8 cellular contexts compared by ENCODE assay signal in genomic region chr1:109655624-109656519, GRCh38. TPM values are rescaled to one million over a fixed set of nuclear protein-coding genes. Genes with fewer than 3 reads are reported as not detected.
A peak's percentile ranks its signal among the peaks of the same experiment; 100 is the strongest.
DNase-seq lines count a peak whose midpoint lies in the region; ATAC-seq and TF ChIP-seq lines count a peak whose summit lies in the region.

Gene GSTM4, plus strand, starts transcription at chr1:109656099. Its CDS starts 291 bp downstream, at chr1:109656390.

- CTCF ChIA-PET in SK-N-SH (lab: Yijun Ruan, JAX) = interaction anchor here (0.7 to 4.0 kb wide), 16 partner anchors 10 to 507 kb away, joined by 3 to 29 read pairs (median 5); partner anchors contain the start of gene AHCYL1

- H4K20me1 ChIP-seq in DOHH2 (ENCODE audit: control insufficient read depth, insufficient read depth, low read depth, low read length) (no peaks in the 10 kb centered on the region), SK-N-SH (ENCODE audit: insufficient read depth) (no peaks in the 10 kb centered on the region)

- WGBS in SK-N-SH (ENCODE audit: low lambda C conversion rate) = 0% methylated on average over 13 of the region's 53 CpGs

- H3K4me3 ChIP-seq in DOHH2 (ENCODE audit: low read length) (peak within 1 kb of the TSS; percentile 77), SK-N-SH (ENCODE audit: low read depth in 2 of 2, low read length in 1 of 2) (peak within 1 kb of the TSS; percentile 69 to 72)

- no peak for TF ChIP-seq EP300 in SK-N-SH (IDR thresholded peaks at IDR 0.05; ENCODE audit: borderline replicate concordance in 1 of 2, low read depth in 1 of 2, low read length in 1 of 2)

- H3K4me2 ChIP-seq in DOHH2 (ENCODE audit: low read length) (peak within 1 kb of the TSS; percentile 77), SK-N-SH (peak within 1 kb of the TSS; percentile 84)

- POLR2A ChIA-PET in SK-N-SH (lab: Yijun Ruan, JAX) = interaction anchor here (0.7 to 3.3 kb wide), 2 partner anchors 16 to 108 kb away, joined by 4 to 13 read pairs; partner anchors contain the start of gene GNAI3

- no peaks in the 10 kb centered on the region for H3K9me3 Mint-ChIP-seq in IgD-negative memory B cell
- H3K9me3 Mint-ChIP-seq in activated naive CD4-positive, alpha-beta T cell treated with anti-CD3 and anti-CD28 coated beads, Interleukin-2, amount 50 U/mL, for 24 hours = no peaks in the 10 kb centered on the region
- H3K9me3 Mint-ChIP-seq in glutamatergic neuron (ENCODE audit: unreplicated experiment) = peaks cover 6% of the 10 kb centered on the region

- H3F3A ChIP-seq in DOHH2 (ENCODE audit: control insufficient read depth, insufficient read depth) (no peaks in the 10 kb centered on the region), SK-N-SH (replicated peaks; ENCODE audit: insufficient read depth) (no peaks in the 10 kb centered on the region)

- H3K27ac ChIP-seq in DOHH2 (ENCODE audit: low read depth, low read length) (no peak within 1 kb of the TSS), SK-N-SH (ENCODE audit: low read depth in 2 of 2, low read length in 1 of 2) (peak within 1 kb of the TSS; percentile 41 to 83; a peak in 3 of 4 replicates), temporal lobe (ENCODE audit: low read depth, low read length) (peak within 1 kb of the TSS; percentile 66)

- peaks cover 1% of the 10 kb centered on the region for H3K36me3 Mint-ChIP-seq in IgD-negative memory B cell
- H3K36me3 Mint-ChIP-seq in activated naive CD4-positive, alpha-beta T cell treated with anti-CD3 and anti-CD28 coated beads, Interleukin-2, amount 50 U/mL, for 24 hours = no peaks in the 10 kb centered on the region
- peaks cover 3% of the 10 kb centered on the region for H3K36me3 Mint-ChIP-seq in glutamatergic neuron (ENCODE audit: unreplicated experiment)

- DNase-seq in SK-N-SH (peak; percentile 89), glutamatergic neuron (peak; percentile 84), omental fat pad (ENCODE audit: low spot score) (peak; percentile 78)

- H3K9ac ChIP-seq in SK-N-SH = peak within 1 kb of the TSS; percentile 68

- H3K4me1 Mint-ChIP-seq in IgD-negative memory B cell = peaks cover 7 to 18% (median 18%) of the 10 kb centered on the region in 3 donors
- H3K4me1 Mint-ChIP-seq in activated naive CD4-positive, alpha-beta T cell treated with anti-CD3 and anti-CD28 coated beads, Interleukin-2, amount 50 U/mL, for 24 hours = peaks cover 17% of the 10 kb centered on the region
- H3K4me1 Mint-ChIP-seq in glutamatergic neuron (ENCODE audit: low read depth, unreplicated experiment) = peaks cover 33% of the 10 kb centered on the region

- peaks cover 16% of the 10 kb centered on the region for H3K4me1 ChIP-seq in DOHH2 (ENCODE audit: control insufficient read depth, low read length)
- peaks cover 12% of the 10 kb centered on the region in 2 experiments; a peak in 3 of 4 replicates for H3K4me1 ChIP-seq in SK-N-SH (ENCODE audit: control insufficient read depth in 1 of 2, insufficient read depth in 2 of 2, low read depth in 1 of 2, low read length in 1 of 2)

- H3K36me3 ChIP-seq in DOHH2 (ENCODE audit: control insufficient read depth, low read length) (no peaks in the 10 kb centered on the region), SK-N-SH (replicated peaks in 1 of 2; ENCODE audit: control insufficient read depth in 1 of 2, insufficient read depth in 2 of 2, low read length in 1 of 2) (peaks cover 0 to 7% of the 10 kb centered on the region in 2 experiments)

- H3K4me3 Mint-ChIP-seq in IgD-negative memory B cell (peak within 1 kb of the TSS; percentile 89 to 97 (median 93)), glutamatergic neuron (ENCODE audit: unreplicated experiment) (peak within 1 kb of the TSS; percentile 92)
- peak within 1 kb of the TSS; percentile 94 for H3K4me3 Mint-ChIP-seq in activated naive CD4-positive, alpha-beta T cell treated with anti-CD3 and anti-CD28 coated beads, Interleukin-2, amount 50 U/mL, for 24 hours

- TF ChIP-seq RAD21 in SK-N-SH (IDR thresholded peaks at IDR 0.05; ENCODE audit: low read length) = no peak

- H3K9me3 ChIP-seq in DOHH2 (ENCODE audit: control insufficient read depth, insufficient read depth, low read length) (no peaks in the 10 kb centered on the region), SK-N-SH (no peaks in the 10 kb centered on the region)

- ATAC-seq in GM21515 (IDR thresholded peaks at IDR 0.05; ENCODE audit: unreplicated experiment) (peak; percentile 96), omental fat pad (ENCODE audit: low FRiP score) (peak; percentile 95)

- peak; percentile 36 for TF ChIP-seq CTCF in DOHH2 (IDR thresholded peaks at IDR 0.05; ENCODE audit: low read depth, low read length, poor library complexity, severe bottlenecking)
- peak; percentile 20; the same call in 1 of the 2 replicates for TF ChIP-seq CTCF in SK-N-SH (IDR thresholded peaks at IDR 0.05)
- no peak for TF ChIP-seq CTCF in glutamatergic neuron (IDR thresholded peaks at IDR 0.05; ENCODE audit: partially characterized antibody, unreplicated experiment)
- TF ChIP-seq CTCF in omental fat pad (IDR thresholded peaks at IDR 0.05) = no peak

- H3K79me2 ChIP-seq in DOHH2 (ENCODE audit: control insufficient read depth, low read length) (no peaks in the 10 kb centered on the region), SK-N-SH (ENCODE audit: insufficient read depth) (no peaks in the 10 kb centered on the region)

- H2AFZ ChIP-seq in SK-N-SH (ENCODE audit: low read depth) = peak within 1 kb of the TSS; percentile 97

- H3K27me3 ChIP-seq in DOHH2 (ENCODE audit: control insufficient read depth, low read length) (peaks cover 27% of the 10 kb centered on the region), SK-N-SH (ENCODE audit: insufficient read depth) (no peaks in the 10 kb centered on the region)

- peaks cover 6% of the 10 kb centered on the region for H3K27me3 Mint-ChIP-seq in IgD-negative memory B cell
- H3K27me3 Mint-ChIP-seq in activated naive CD4-positive, alpha-beta T cell treated with anti-CD3 and anti-CD28 coated beads, Interleukin-2, amount 50 U/mL, for 24 hours = peaks cover 3% of the 10 kb centered on the region
- peaks cover 6% of the 10 kb centered on the region for H3K27me3 Mint-ChIP-seq in glutamatergic neuron (ENCODE audit: unreplicated experiment)

- no peaks in the 10 kb centered on the region for H3K9me2 ChIP-seq in DOHH2 (replicated peaks; ENCODE audit: control insufficient read depth, low read length)
- H3K9me2 ChIP-seq in SK-N-SH = no peaks in the 10 kb centered on the region

- H3K27ac Mint-ChIP-seq in IgD-negative memory B cell = peak within 1 kb of the TSS; percentile 71 to 96 (median 89)
- H3K27ac Mint-ChIP-seq in activated naive CD4-positive, alpha-beta T cell treated with anti-CD3 and anti-CD28 coated beads, Interleukin-2, amount 50 U/mL, for 24 hours = peak within 1 kb of the TSS; percentile 85
- no peak within 1 kb of the TSS for H3K27ac Mint-ChIP-seq in glutamatergic neuron (ENCODE audit: unreplicated experiment)

TF ChIP-seq in SK-N-SH, 30 proteins besides CTCF, POLR2A, EP300 and RAD21:
- TF ChIP-seq TCF12 (IDR thresholded peaks at IDR 0.05) (no peak), GABPA (IDR thresholded peaks at IDR 0.05; ENCODE audit: low read depth) (peak; percentile 42), RXRA (IDR thresholded peaks at IDR 0.05; ENCODE audit: borderline replicate concordance, low read depth) (no peak), MXI1 (IDR thresholded peaks at IDR 0.05; ENCODE audit: low read depth, low read length) (peak; percentile 13; the same call in 1 of the 2 replicates), SMC3 (IDR thresholded peaks at IDR 0.05; ENCODE audit: low read depth, low read length) (no peak), TAF1 (IDR thresholded peaks at IDR 0.05; ENCODE audit: borderline replicate concordance, low read depth, low read length) (0 out of 2 replicates have a peak, but pooled peaks have one; percentile 37), SIN3A (IDR thresholded peaks at IDR 0.05; ENCODE audit: borderline replicate concordance, low read depth, low read length) (no peak), MAX (IDR thresholded peaks at IDR 0.05; ENCODE audit: low read depth) (peak; percentile 29), PBX3 (IDR thresholded peaks at IDR 0.05) (peak; percentile 27; the same call in 1 of the 2 replicates), ELF1 (IDR thresholded peaks at IDR 0.05) (peak; percentile 66; the same call in 1 of the 2 replicates)

RNA-seq across cellular contexts. Expression of gene GSTM4, which starts in this region (rescaled TPM):
- polyA plus RNA-seq in IgD-negative memory B cell (22.3 TPM), SK-N-SH (2012; rRNA removed) (34.2 and 36.1 TPM in 2 replicates)
- 25.0 and 27.9 TPM in 2 replicates for polyA plus RNA-seq in SK-N-SH (2012; cell fraction: cytosol; rRNA removed)
- polyA plus RNA-seq in SK-N-SH (2012; cell fraction: nucleus; rRNA removed) = 35.2 and 36.6 TPM in 2 replicates
- total RNA-seq in glutamatergic neuron (ENCODE audit: unreplicated experiment) (12.3 TPM), omental fat pad (10 to 100 TPM; 14.7 to 29.8 (median 20.8) TPM), temporal lobe (6.6 TPM)

Comparison
In these comparisons a context has a peak if more than half of its experiments do, and no peak if none do; other contexts are left out.
1. CTCF ChIP-seq: peak in DOHH2 (single experiment) and SK-N-SH (single experiment); none in glutamatergic neuron (single experiment) and omental fat pad (0 of 3).
2. Peak in every context shown above with its lines, with median percentiles within 50 percentile points of each other: H3K4me3 Mint-ChIP-seq and DNase-seq.